Comparison of ENCODE assay signal across 8 cellular contexts in the genomic region with DNA sequence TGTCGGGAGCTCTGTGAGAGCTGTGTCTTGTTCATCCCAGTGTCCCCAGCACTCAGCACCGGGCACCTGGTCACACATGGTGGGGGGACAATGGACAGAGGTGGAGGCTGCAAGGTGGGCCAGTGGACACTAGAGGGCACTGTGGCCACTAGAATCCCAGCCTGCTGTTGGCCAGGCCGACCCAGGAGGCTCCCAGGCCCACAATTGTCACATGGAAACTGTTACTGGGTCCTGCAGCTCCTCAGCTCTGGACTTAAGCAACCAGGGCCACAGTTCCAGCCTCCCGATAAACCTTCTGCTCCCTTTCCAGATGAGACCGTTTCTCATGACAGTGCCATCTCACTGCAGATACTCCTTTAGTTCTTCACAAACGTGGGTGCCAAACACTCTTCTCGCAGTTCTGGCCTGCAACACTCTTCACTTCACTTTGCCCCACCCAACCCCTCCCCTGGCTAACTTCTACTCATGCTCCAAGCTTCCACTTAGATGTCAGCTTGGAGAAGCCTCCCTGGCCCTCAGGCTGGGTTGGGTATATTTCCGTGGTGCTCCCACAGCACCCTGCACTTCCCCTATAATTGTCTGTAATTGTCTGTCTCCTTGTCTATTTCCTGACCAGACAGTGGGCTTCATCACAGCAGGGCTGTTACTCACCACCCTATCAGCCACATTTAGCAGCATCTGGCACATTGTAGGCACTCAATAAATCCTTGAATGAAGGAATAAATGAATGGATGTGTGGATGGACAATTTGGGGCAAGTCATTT. TPM values are rescaled to one million over a fixed set of nuclear protein-coding genes. Genes with fewer than 3 reads are reported as not detected.
A peak's percentile ranks its signal among the peaks of the same experiment; 100 is the strongest.
DNase-seq lines count a peak whose midpoint lies in the region; ATAC-seq, FAIRE-seq and TF ChIP-seq lines count a peak whose summit lies in the region.

No MANE protein-coding gene starts in this region.

- peak; percentile 98 for FAIRE-seq in endothelial cell of umbilical vein (lab: Jason Lieb, UNC)

- no peaks in the 10 kb centered on the region for H3K79me2 ChIP-seq in endothelial cell of umbilical vein (ENCODE audit: control insufficient read depth, insufficient read depth, low read length)

- intact Hi-C loops in CD8-positive, alpha-beta T cell (cut with DNase I, micrococcal nuclease) = loop anchor here in 1 of 2 experiments (1.0 kb wide), 1 partner anchor 151 kb away; no protein-coding TSS in a partner anchor
- intact Hi-C loops in endothelial cell of umbilical vein (cut with micrococcal nuclease) = loop anchor here (1.0 kb wide), 1 partner anchor 46 kb away; no protein-coding TSS in a partner anchor

- no peaks in the 10 kb centered on the region for H4K20me1 ChIP-seq in endothelial cell of umbilical vein (replicated peaks; ENCODE audit: control insufficient read depth, extremely low read depth, insufficient read depth, low read length)

- peak; percentile 63 for TF ChIP-seq CTCF in CD8-positive, alpha-beta T cell (IDR thresholded peaks at IDR 0.05)
- peak; percentile 66 to 78 for TF ChIP-seq CTCF in endothelial cell of umbilical vein (IDR thresholded peaks at IDR 0.05; ENCODE audit: extremely low read depth in 1 of 2, insufficient read depth in 1 of 2, low read depth in 1 of 2, low read length in 2 of 2)
- peak; percentile 68 for TF ChIP-seq CTCF in thoracic aorta (IDR thresholded peaks at IDR 0.05)

- no peaks in the 10 kb centered on the region for H3K27me3 ChIP-seq in CD8-positive, alpha-beta T cell (ENCODE audit: insufficient read depth, low read length)
- H3K27me3 ChIP-seq in endothelial cell of umbilical vein (ENCODE audit: control insufficient read depth in 2 of 2, insufficient read depth in 2 of 2, low read length in 2 of 2) (no peaks in the 10 kb centered on the region), thoracic aorta (replicated peaks; ENCODE audit: insufficient read depth) (no peaks in the 10 kb centered on the region)

- no TSS peak for BruUV-seq in endothelial cell of umbilical vein (replicated peaks; lab: Mats Ljungman, UMichigan)

- H3K27ac Mint-ChIP-seq in CD8-positive, alpha-beta T cell = no peak overlapping the region
- peak overlapping the region in 2 of 6 donors; percentile 44 to 59 for H3K27ac Mint-ChIP-seq in naive B cell

- no peak for TF ChIP-seq POLR2A in endothelial cell of umbilical vein (IDR thresholded peaks at IDR 0.05; ENCODE audit: low read depth, low read length)

- no peak overlapping the region for H3K4me2 ChIP-seq in endothelial cell of umbilical vein (ENCODE audit: insufficient read depth, low read length)

- H2AFZ ChIP-seq in endothelial cell of umbilical vein (ENCODE audit: low read depth, low read length) = no peak overlapping the region

- POLR2A ChIA-PET in CD8-positive, alpha-beta T cell (lab: Charles Lee) = no interaction called here
- POLR2A ChIA-PET in endothelial cell of umbilical vein (lab: Charles Lee) = no interaction called here

- CTCF ChIA-PET in CD8-positive, alpha-beta T cell (lab: Charles Lee) = interaction anchor here (0.7 to 5.9 kb wide), 15 partner anchors 9 to 197 kb away, joined by 3 to 36 read pairs (median 6); a partner anchor contains a TSS
- CTCF ChIA-PET in endothelial cell of umbilical vein (lab: Charles Lee) = interaction anchor here (0.6 to 7.5 kb wide), 8 partner anchors 9 to 161 kb away, joined by 3 to 45 read pairs (median 6); no protein-coding TSS in a partner anchor

- H3K27me3 Mint-ChIP-seq in CD8-positive, alpha-beta T cell (ENCODE audit: low read depth) = peaks cover 2% of the 10 kb centered on the region
- peaks cover 0 to 62% (median 0%) of the 10 kb centered on the region in 3 donors for H3K27me3 Mint-ChIP-seq in naive B cell

- H3K4me1 Mint-ChIP-seq in CD8-positive, alpha-beta T cell (ENCODE audit: low read depth) = peaks cover 41% of the 10 kb centered on the region
- peaks cover 30 to 41% (median 37%) of the 10 kb centered on the region in 3 donors for H3K4me1 Mint-ChIP-seq in naive B cell

- peaks cover 23% of the 10 kb centered on the region for H3K4me1 ChIP-seq in CD8-positive, alpha-beta T cell (ENCODE audit: insufficient read depth, low read length)
- H3K4me1 ChIP-seq in endothelial cell of umbilical vein (ENCODE audit: control insufficient read depth, extremely low read depth, insufficient read depth, low read length) = peaks cover 19% of the 10 kb centered on the region
- peaks cover 13 to 39% of the 10 kb centered on the region in 2 donors for H3K4me1 ChIP-seq in thoracic aorta (ENCODE audit: control insufficient read depth in 1 of 2, low read depth in 2 of 2)

- peak; percentile 6 to 74 (median 27) for DNase-seq in CD8-positive, alpha-beta T cell
- peak; percentile 45 for DNase-seq in NCI-H2196 (lab: John Stamatoyannopoulos, UW; ENCODE audit: unreplicated experiment)
- DNase-seq in activated CD8-positive, alpha-beta memory T cell treated with anti-CD3 and anti-CD28 coated beads for 48 hours (ENCODE audit: low read depth in 2 of 3, low spot score in 2 of 3) = peak in 2 of 3 experiments; percentile 10 to 51
- peak; percentile 35 for DNase-seq in endothelial cell of umbilical vein (ENCODE audit: low read depth, low spot score)
- peak; percentile 23 for DNase-seq in naive B cell
- no peak for DNase-seq in thoracic aorta (ENCODE audit: low spot score)
- DNase-seq in kidney glomerular epithelial cell (lab: John Stamatoyannopoulos, UW) = no peak

- dilution Hi-C loops in endothelial cell of umbilical vein (cut with MboI; ENCODE audit: extremely low pct_ligation_motif_present, low sequenced_read_pairs) = no loop called here

- no peaks in the 10 kb centered on the region for H3K9me3 Mint-ChIP-seq in CD8-positive, alpha-beta T cell
- no peaks in the 10 kb centered on the region for H3K9me3 Mint-ChIP-seq in naive B cell

- no peak overlapping the region for H3K27ac ChIP-seq in CD8-positive, alpha-beta T cell (ENCODE audit: low read depth, low read length)
- H3K27ac ChIP-seq in endothelial cell of umbilical vein (ENCODE audit: insufficient read depth, low read depth, low read length) (no peak overlapping the region), thoracic aorta (no peak overlapping the region)

- no peaks in the 10 kb centered on the region for H3K36me3 Mint-ChIP-seq in CD8-positive, alpha-beta T cell
- H3K36me3 Mint-ChIP-seq in naive B cell = no peaks in the 10 kb centered on the region

- ATAC-seq in CD8-positive, alpha-beta T cell = peak; percentile 68
- peak; percentile 53 for ATAC-seq in GM21576 (IDR thresholded peaks at IDR 0.05; ENCODE audit: unreplicated experiment)
- ATAC-seq in naive B cell (ENCODE audit: low read depth in 2 of 2) = peak; percentile 54 to 60
- no peak for ATAC-seq in thoracic aorta (ENCODE audit: insufficient number of reproducible peaks, low FRiP score, low read depth)

- H3K9me1 ChIP-seq in endothelial cell of umbilical vein (replicated peaks; ENCODE audit: control insufficient read depth, extremely low read depth, insufficient read depth, low read length) = no peaks in the 10 kb centered on the region

- no peaks in the 10 kb centered on the region for H3K36me3 ChIP-seq in CD8-positive, alpha-beta T cell (ENCODE audit: insufficient read depth, low read length)
- H3K36me3 ChIP-seq in endothelial cell of umbilical vein (ENCODE audit: control insufficient read depth in 2 of 2, extremely low read depth in 1 of 2, insufficient read depth in 2 of 2, low read length in 2 of 2) (no peaks in the 10 kb centered on the region), thoracic aorta (no peaks in the 10 kb centered on the region)

- no peaks in the 10 kb centered on the region for H3K9me3 ChIP-seq in CD8-positive, alpha-beta T cell (ENCODE audit: low read length)
- H3K9me3 ChIP-seq in endothelial cell of umbilical vein (replicated peaks; ENCODE audit: control insufficient read depth, insufficient read depth, low read length) = no peaks in the 10 kb centered on the region
- no peaks in the 10 kb centered on the region for H3K9me3 ChIP-seq in thoracic aorta

- no peak overlapping the region for H3K4me3 ChIP-seq in CD8-positive, alpha-beta T cell (ENCODE audit: low read depth, low read length)
- H3K4me3 ChIP-seq in endothelial cell of umbilical vein (replicated peaks in 1 of 3; ENCODE audit: insufficient read depth in 1 of 3, low read depth in 1 of 3, low read length in 3 of 3) (no peak overlapping the region), thoracic aorta (no peak overlapping the region)

- no peak overlapping the region for H3K9ac ChIP-seq in endothelial cell of umbilical vein (replicated peaks; ENCODE audit: extremely low read depth, insufficient read depth, low read length)

- H3K4me3 Mint-ChIP-seq in CD8-positive, alpha-beta T cell = no peak overlapping the region
- no peak overlapping the region for H3K4me3 Mint-ChIP-seq in naive B cell

TF ChIP-seq in endothelial cell of umbilical vein, 7 proteins besides CTCF, POLR2A, EP300 and RAD21 (continues in another document):
- TF ChIP-seq POLR2AphosphoS5 (IDR thresholded peaks at IDR 0.05; ENCODE audit: insufficient read depth, low read depth, low read length) (no peak), MYC (IDR thresholded peaks at IDR 0.05; ENCODE audit: low read depth, low read length) (no peak), JUN (IDR thresholded peaks at IDR 0.05; ENCODE audit: borderline replicate concordance, insufficient read depth, insufficient read length, low read depth) (no peak)

RNA-seq across cellular contexts. Expression of a gene that starts 3.5 kb away (rescaled TPM):
- 1 to 10 TPM in 1 of 2 experiments, under 1 TPM in 1; 0.78 to 1.0 TPM for total RNA-seq in CD8-positive, alpha-beta T cell
- total RNA-seq in endothelial cell of umbilical vein (9.4 and 9.9 TPM in 2 replicates), thoracic aorta (10 to 100 TPM; 12.2 to 21.1 TPM)
- polyA plus RNA-seq in endothelial cell of umbilical vein (5.4 and 6.7 TPM in 2 replicates), naive B cell (ENCODE audit: low read depth in 6 of 6) (1 to 10 TPM in 2 of 6 donors, under 1 TPM in 3, not detected in 1; 0.49 to 2.2 (median 0.89) TPM)
- 5.8 and 6.3 TPM in 2 replicates for polyA plus RNA-seq in endothelial cell of umbilical vein (2011; cell fraction: cytosol; rRNA removed)
- polyA plus RNA-seq in endothelial cell of umbilical vein (2011; cell fraction: nucleus; rRNA removed) = 12.5 and 13.9 TPM in 2 replicates
- 7.1 and 11.5 TPM in 2 replicates for polyA plus RNA-seq in endothelial cell of umbilical vein (2012)
- 6.4 and 8.3 TPM in 2 replicates for polyA minus RNA-seq in endothelial cell of umbilical vein
- 9.2 TPM for polyA minus RNA-seq in endothelial cell of umbilical vein (2011; cell fraction: cytosol; rRNA and poly(A)+ RNA removed)
- polyA minus RNA-seq in endothelial cell of umbilical vein (2011; cell fraction: nucleus; rRNA and poly(A)+ RNA removed) = 7.3 and 8.5 TPM in 2 replicates

RNA-seq across cellular contexts. Expression of a gene that starts 59.9 kb away (rescaled TPM):
- total RNA-seq in CD8-positive, alpha-beta T cell = 100 to 1,000 TPM; 276 to 295 TPM
- 77.8 and 78.7 TPM in 2 replicates for total RNA-seq in endothelial cell of umbilical vein
- polyA plus RNA-seq in endothelial cell of umbilical vein = 44.7 and 45.9 TPM in 2 replicates
- 39.2 and 42.3 TPM in 2 replicates for polyA plus RNA-seq in endothelial cell of umbilical vein (2011; cell fraction: cytosol; rRNA removed)
- 187 and 192 TPM in 2 replicates for polyA plus RNA-seq in endothelial cell of umbilical vein (2011; cell fraction: nucleus; rRNA removed)
- polyA plus RNA-seq in endothelial cell of umbilical vein (2012) = 45.0 and 47.6 TPM in 2 replicates
- polyA minus RNA-seq in endothelial cell of umbilical vein = 86.8 and 96.4 TPM in 2 replicates
- 86.4 TPM for polyA minus RNA-seq in endothelial cell of umbilical vein (2011; cell fraction: cytosol; rRNA and poly(A)+ RNA removed)
- polyA minus RNA-seq in endothelial cell of umbilical vein (2011; cell fraction: nucleus; rRNA and poly(A)+ RNA removed) = 111 TPM in 2 replicates
- polyA plus RNA-seq in naive B cell (ENCODE audit: low read depth in 6 of 6) = 10 to 100 TPM; 13.8 to 36.9 (median 28.8) TPM
- 100 to 1,000 TPM in 1 of 2 donors, 10 to 100 TPM in 1; 57.4 to 101 TPM for total RNA-seq in thoracic aorta

Comparison
In these comparisons a context has a peak if more than half of its experiments do, and no peak if none do; other contexts are left out.
1. DNase-seq: peak in CD8-positive, alpha-beta T cell (7 of 7), NCI-H2196 (single experiment), activated CD8-positive, alpha-beta memory T cell treated with anti-CD3 and anti-CD28 coated beads for 48 hours (2 of 3), endothelial cell of umbilical vein (single experiment) and naive B cell (single experiment); none in thoracic aorta (single experiment) and kidney glomerular epithelial cell (single experiment).
2. Peak in every context shown above with its lines, with median percentiles within 50 percentile points of each other: CTCF ChIP-seq.